Comparison of ENCODE assay signal across 1 cellular context in genomic region chr17:50147841-50148225, GRCh38.
TF ChIP-seq lines count a peak whose summit lies in the region.

No MANE protein-coding gene starts in this region.

TF ChIP-seq in HepG2, 621 proteins besides CTCF, POLR2A, EP300 and RAD21 (continued from another document and continues in another):
- peak; percentile 63; the same call in 1 of the 2 replicates for TF ChIP-seq HBP1 (CRISPR knock-in tag; IDR thresholded peaks at IDR 0.05; ENCODE audit: low read depth)
- TF ChIP-seq TEAD3 (CRISPR knock-in tag; optimal IDR thresholded peaks at IDR 0.05; ENCODE audit: borderline replicate concordance): peak; percentile 53
- TF ChIP-seq ZGPAT (CRISPR knock-in tag; IDR thresholded peaks at IDR 0.05): no peak
- TF ChIP-seq HDAC2 (CRISPR knock-in tag; IDR thresholded peaks at IDR 0.05): peak; percentile 71
- no peak for TF ChIP-seq TMF1 (CRISPR knock-in tag; IDR thresholded peaks at IDR 0.05; ENCODE audit: low read depth)
- no peak for TF ChIP-seq HMG20B (CRISPR knock-in tag; conservative IDR thresholded peaks at IDR 0.05)
- no peak for TF ChIP-seq ZBTB4 (CRISPR knock-in tag; IDR thresholded peaks at IDR 0.05; ENCODE audit: borderline replicate concordance)
- TF ChIP-seq PRDM15 (CRISPR knock-in tag; IDR thresholded peaks at IDR 0.05): no peak
- no peak for TF ChIP-seq JUND (CRISPR knock-in tag; IDR thresholded peaks at IDR 0.05)
- TF ChIP-seq CENPT (CRISPR knock-in tag; IDR thresholded peaks at IDR 0.05; ENCODE audit: low read depth): no peak
- no peak for TF ChIP-seq TEAD2 (CRISPR knock-in tag; IDR thresholded peaks at IDR 0.05)
- TF ChIP-seq TEF (CRISPR knock-in tag; IDR thresholded peaks at IDR 0.05): no peak
- no peak for TF ChIP-seq NR1H2 (CRISPR knock-in tag; IDR thresholded peaks at IDR 0.05; ENCODE audit: borderline replicate concordance, low read depth)
- TF ChIP-seq SOX5 (CRISPR knock-in tag; IDR thresholded peaks at IDR 0.05; ENCODE audit: borderline replicate concordance): no peak
- no peak for TF ChIP-seq ZBTB39 (CRISPR knock-in tag; IDR thresholded peaks at IDR 0.05)
- TF ChIP-seq MAFK (conservative IDR thresholded peaks at IDR 0.05 in 1 of 2, IDR thresholded peaks at IDR 0.05 in 1 of 2; ENCODE audit: low read length in 2 of 2): no peak
- TF ChIP-seq KMT2B (CRISPR knock-in tag; IDR thresholded peaks at IDR 0.05): no peak
- no peak for TF ChIP-seq TCF7 (IDR thresholded peaks at IDR 0.05; ENCODE audit: low read depth)
- TF ChIP-seq GFI1 (CRISPR knock-in tag; IDR thresholded peaks at IDR 0.05; ENCODE audit: borderline replicate concordance): no peak
- no peak for TF ChIP-seq ZNF550 (CRISPR knock-in tag; IDR thresholded peaks at IDR 0.05; ENCODE audit: borderline replicate concordance)
- no peak for TF ChIP-seq ATF3 (CRISPR knock-in tag; IDR thresholded peaks at IDR 0.05)
- 0 out of 2 replicates have a peak, but pooled peaks have one; percentile 49 for TF ChIP-seq ZNF772 (CRISPR knock-in tag; IDR thresholded peaks at IDR 0.05)
- TF ChIP-seq ZNF773 (CRISPR knock-in tag; IDR thresholded peaks at IDR 0.05; ENCODE audit: borderline replicate concordance): no peak
- TF ChIP-seq ZNF333 (CRISPR knock-in tag; IDR thresholded peaks at IDR 0.05; ENCODE audit: borderline replicate concordance): no peak
- TF ChIP-seq ZNF441 (CRISPR knock-in tag; IDR thresholded peaks at IDR 0.05; ENCODE audit: borderline replicate concordance): no peak
- no peak for TF ChIP-seq HOXA9 (CRISPR knock-in tag; IDR thresholded peaks at IDR 0.05; ENCODE audit: borderline replicate concordance)
- TF ChIP-seq NR2F2 (IDR thresholded peaks at IDR 0.05; ENCODE audit: borderline replicate concordance, low read depth): no peak
- no peak for TF ChIP-seq DRAP1 (CRISPR knock-in tag; IDR thresholded peaks at IDR 0.05)
- no peak for TF ChIP-seq PBX3 (CRISPR knock-in tag; IDR thresholded peaks at IDR 0.05; ENCODE audit: borderline replicate concordance)
- TF ChIP-seq ZNF674 (CRISPR knock-in tag; IDR thresholded peaks at IDR 0.05; ENCODE audit: low read depth): no peak
- no peak for TF ChIP-seq ZBTB10 (CRISPR knock-in tag; IDR thresholded peaks at IDR 0.05; ENCODE audit: borderline replicate concordance)
- TF ChIP-seq HNF4G (IDR thresholded peaks at IDR 0.05; ENCODE audit: borderline replicate concordance, low read depth, low read length): peak; percentile 76; the same call in 1 of the 2 replicates
- TF ChIP-seq HNF4G (CRISPR knock-in tag; IDR thresholded peaks at IDR 0.05; ENCODE audit: borderline replicate concordance, low read depth): no peak
- TF ChIP-seq NR3C1 (CRISPR knock-in tag; IDR thresholded peaks at IDR 0.05): no peak
- TF ChIP-seq KLF12 (CRISPR knock-in tag; IDR thresholded peaks at IDR 0.05; ENCODE audit: borderline replicate concordance): no peak
- TF ChIP-seq ZNF724P (CRISPR knock-in tag; IDR thresholded peaks at IDR 0.05; ENCODE audit: borderline replicate concordance): no peak
- TF ChIP-seq ZNF530 (CRISPR knock-in tag; IDR thresholded peaks at IDR 0.05; ENCODE audit: low read depth): no peak
- no peak for TF ChIP-seq GMEB1 (CRISPR knock-in tag; IDR thresholded peaks at IDR 0.05; ENCODE audit: borderline replicate concordance)
- TF ChIP-seq ZNF124 (CRISPR knock-in tag; IDR thresholded peaks at IDR 0.05): no peak
- no peak for TF ChIP-seq CREB1 (IDR thresholded peaks at IDR 0.05)
- TF ChIP-seq CREB1 (CRISPR knock-in tag; IDR thresholded peaks at IDR 0.05): no peak
- TF ChIP-seq ZMAT3 (CRISPR knock-in tag; conservative IDR thresholded peaks at IDR 0.05): no peak
- no peak for TF ChIP-seq ZNF644 (CRISPR knock-in tag; IDR thresholded peaks at IDR 0.05; ENCODE audit: low read depth)
- no peak for TF ChIP-seq ZNF850 (CRISPR knock-in tag; conservative IDR thresholded peaks at IDR 0.05)
- TF ChIP-seq EHMT2 (IDR thresholded peaks at IDR 0.05; ENCODE audit: borderline replicate concordance, low read depth, low read length): no peak
